12 cellular contexts compared by ENCODE assay signal in the genomic region with DNA sequence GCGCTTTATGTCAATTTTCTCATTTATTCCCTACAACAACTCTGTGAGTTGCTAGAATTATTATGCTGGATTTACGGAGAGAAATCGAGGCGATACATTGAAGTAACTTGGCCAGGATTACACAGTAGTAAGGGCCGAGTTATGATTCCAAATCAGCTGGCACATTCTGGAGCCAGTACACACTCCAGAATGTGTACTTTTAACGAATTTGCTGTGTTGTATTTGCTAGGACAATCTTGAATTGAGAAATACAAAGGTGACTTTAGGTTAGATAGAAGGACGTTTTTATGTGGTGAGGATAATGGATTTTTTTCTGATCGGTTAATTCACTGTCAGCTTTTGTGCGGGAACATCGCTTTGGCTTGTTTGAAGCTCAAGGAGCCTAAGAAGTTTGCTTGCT. TPM values are rescaled to one million over a fixed set of nuclear protein-coding genes. Genes with fewer than 3 reads are reported as not detected.
DNase-seq lines count a peak whose midpoint lies in the region; ATAC-seq lines count a peak whose summit lies in the region.
"Had no signal": no experiment of that assay in that cellular context is flagged by ENCODE, and none has a peak within 500 bp of the region (broad histone marks: within the 10 kb centered on the region; RNA-seq: fewer than 3 reads in every experiment).

No MANE protein-coding gene starts in this region.

- H3K9ac ChIP-seq in iPS-20b (ENCODE audit: low read depth, low read length): no peak overlapping the region
- H3K9ac ChIP-seq in rectal smooth muscle tissue (ENCODE audit: low read length): no peak overlapping the region

- H3K9me3 ChIP-seq in SJCRH30 (replicated peaks): no peaks in the 10 kb centered on the region
- no peaks in the 10 kb centered on the region for H3K9me3 ChIP-seq in iPS-20b (ENCODE audit: insufficient read depth, low read depth, low read length)
- H3K9me3 ChIP-seq: left lung, thyroid gland had no signal

- H3K4me1 ChIP-seq in SJCRH30 (peaks cover 6% of the 10 kb centered on the region; the same call in 1 of the 2 replicates), iPS-20b (ENCODE audit: insufficient read depth, low read length) (peaks cover 21% of the 10 kb centered on the region), rectal smooth muscle tissue (ENCODE audit: control insufficient read depth, insufficient read depth, low read length) (peaks cover 3% of the 10 kb centered on the region)

- DNase-seq in NCI-H510A treated with DMSO at 0.1 percent for 48 hours (lab: John Stamatoyannopoulos, UW) (peak; percentile 43), NCI-H510A (lab: John Stamatoyannopoulos, UW) (no peak), SJCRH30 (peak in 1 of 2 experiments; percentile 10)
- DNase-seq: activated naive CD4-positive, alpha-beta T cell treated with Interleukin-2 at 50 U/mL for 16 hours; left lung had no signal

- ATAC-seq in HG03354 (IDR thresholded peaks at IDR 0.05; ENCODE audit: poor library complexity, severe bottlenecking, unreplicated experiment) (no peak), HG02623 (IDR thresholded peaks at IDR 0.05; ENCODE audit: unreplicated experiment) (no peak), GM19035 (IDR thresholded peaks at IDR 0.05; ENCODE audit: unreplicated experiment) (no peak)

- H3K4me3 ChIP-seq in SJCRH30: peak overlapping the region; percentile 93
- H3K4me3 ChIP-seq in iPS-20b (ENCODE audit: low read length): peak overlapping the region; percentile 77
- H3K4me3 ChIP-seq in rectal smooth muscle tissue (ENCODE audit: low read length): peak overlapping the region; percentile 1

- H3K27me3 ChIP-seq in SJCRH30: no peaks in the 10 kb centered on the region
- peaks cover 28% of the 10 kb centered on the region for H3K27me3 ChIP-seq in iPS-20b (ENCODE audit: insufficient read depth, low read length)
- peaks cover 2% of the 10 kb centered on the region for H3K27me3 ChIP-seq in rectal smooth muscle tissue (ENCODE audit: control insufficient read depth, insufficient read depth, low read length)
- H3K27me3 ChIP-seq: thyroid gland had no signal

- no peak overlapping the region for H3K27ac ChIP-seq in SJCRH30
- no peak overlapping the region for H3K27ac ChIP-seq in iPS-20b (ENCODE audit: low read length)
- peak overlapping the region; percentile 2 for H3K27ac ChIP-seq in rectal smooth muscle tissue (ENCODE audit: low read depth, low read length)
- H3K27ac ChIP-seq: left lung, thyroid gland had no signal

- no peaks in the 10 kb centered on the region for H3K36me3 ChIP-seq in SJCRH30
- H3K36me3 ChIP-seq in iPS-20b (ENCODE audit: insufficient read depth, low read depth, low read length): no peaks in the 10 kb centered on the region
- no peaks in the 10 kb centered on the region for H3K36me3 ChIP-seq in rectal smooth muscle tissue (ENCODE audit: control insufficient read depth, insufficient read depth, low read length)
- H3K36me3 ChIP-seq: left lung, thyroid gland had no signal

RNA-seq across cellular contexts. Expression of gene ATRNL1, which starts 1.4 kb away (rescaled TPM):
- total RNA-seq in SJCRH30 (2014; rRNA removed; shearing (Covaris generic)): 23.1 and 26.3 TPM in 2 replicates
- total RNA-seq: endothelial cell of umbilical vein had no signal

Comparison
In these comparisons a context has a peak if more than half of its experiments do, and no peak if none do; other contexts are left out.
1. H3K4me3 ChIP-seq: peak in every context shown above with its lines; median percentile 93 in SJCRH30; 77 in iPS-20b; 1 in rectal smooth muscle tissue.